Comparison of ENCODE assay signal across 1 cellular context in genomic region chr3:170840291-170840859, GRCh38.
TF ChIP-seq lines count a peak whose summit lies in the region.

No MANE protein-coding gene starts in this region.

TF ChIP-seq in HepG2, 621 proteins besides CTCF, POLR2A, EP300 and RAD21:
- TF ChIP-seq EHMT2 (IDR thresholded peaks at IDR 0.05; ENCODE audit: borderline replicate concordance, low read depth, low read length) (no peak), ZNF44 (CRISPR knock-in tag; IDR thresholded peaks at IDR 0.05) (no peak), CBX2 (IDR thresholded peaks at IDR 0.05; ENCODE audit: low read depth, low read length) (no peak), CBX2 (CRISPR knock-in tag; IDR thresholded peaks at IDR 0.05; ENCODE audit: low read depth) (no peak), CEBPB (IDR thresholded peaks at IDR 0.05; ENCODE audit: borderline replicate concordance, low read depth, low read length) (peak; percentile 53)
